Comparison of ENCODE assay signal across 9 cellular contexts in genomic region chr20:17995967-17996819, GRCh38. TPM values are rescaled to one million over a fixed set of nuclear protein-coding genes. Genes with fewer than 3 reads are reported as not detected.
A peak's percentile ranks its signal among the peaks of the same experiment; 100 is the strongest.
DNase-seq lines count a peak whose midpoint lies in the region; ATAC-seq and TF ChIP-seq lines count a peak whose summit lies in the region.
"Had no signal": no experiment of that assay in that cellular context is flagged by ENCODE, and none has a peak within 500 bp of the region (broad histone marks: within the 10 kb centered on the region; RNA-seq: fewer than 3 reads in every experiment).

No MANE protein-coding gene starts in this region.

- no peaks in the 10 kb centered on the region for H3K9me3 Mint-ChIP-seq in activated naive CD8-positive, alpha-beta T cell treated with anti-CD3 and anti-CD28 coated beads, Interleukin-2, amount 10 ng/mL, durations not matched to agents 7 days and 5 days

- H3K9ac ChIP-seq in OCI-LY3 (ENCODE audit: low read length) = peak overlapping the region; percentile 18; the same call in 1 of the 2 replicates

- no peaks in the 10 kb centered on the region for H3K79me2 ChIP-seq in OCI-LY3 (ENCODE audit: low read length)

- H3K27me3 ChIP-seq in OCI-LY3 (ENCODE audit: low read depth, low read length) = peaks cover 27% of the 10 kb centered on the region

- H3K4me1 ChIP-seq in OCI-LY3 (ENCODE audit: low read length) = peaks cover 49% of the 10 kb centered on the region

- no peaks in the 10 kb centered on the region for H3K9me3 ChIP-seq in OCI-LY3 (ENCODE audit: insufficient read depth, low read length)

- peaks cover 25% of the 10 kb centered on the region for H3K4me1 Mint-ChIP-seq in activated naive CD8-positive, alpha-beta T cell treated with anti-CD3 and anti-CD28 coated beads, Interleukin-2, amount 10 ng/mL, durations not matched to agents 7 days and 5 days

- peaks cover 8% of the 10 kb centered on the region; the same call in 1 of the 2 replicates for H4K20me1 ChIP-seq in OCI-LY3 (ENCODE audit: insufficient read depth, low read length)

- H3K27me3 Mint-ChIP-seq in activated naive CD8-positive, alpha-beta T cell treated with anti-CD3 and anti-CD28 coated beads, Interleukin-2, amount 10 ng/mL, durations not matched to agents 7 days and 5 days = peaks cover 6% of the 10 kb centered on the region

- ATAC-seq in activated naive CD8-positive, alpha-beta T cell treated with anti-CD3 and anti-CD28 coated beads, Interleukin-2, amount 10 ng/mL, durations not matched to agents 7 days and 5 days (ENCODE audit: low read depth) = peak; percentile 51
- ATAC-seq in left ventricle myocardium superior = peak; percentile 71
- peak; percentile 83 for ATAC-seq in sciatic nerve
- ATAC-seq in GM19351 (IDR thresholded peaks at IDR 0.05; ENCODE audit: unreplicated experiment) = no peak

- no peak overlapping the region for H3K4me3 Mint-ChIP-seq in activated naive CD8-positive, alpha-beta T cell treated with anti-CD3 and anti-CD28 coated beads, Interleukin-2, amount 10 ng/mL, durations not matched to agents 7 days and 5 days

- intact Hi-C loops in left ventricle myocardium superior (cut with micrococcal nuclease) = loop anchor here (10.0 kb wide), 1 partner anchor 491 kb away; no protein-coding TSS in a partner anchor
- intact Hi-C loops in sciatic nerve (cut with DNase I) = no loop called here

- H3K4me2 ChIP-seq in OCI-LY3 (ENCODE audit: low read length) = peak overlapping the region; percentile 69

- POLR2A ChIA-PET in activated naive CD8-positive, alpha-beta T cell treated with anti-CD3 and anti-CD28 coated beads, Interleukin-2, amount 10 ng/mL, durations not matched to agents 7 days and 5 days (lab: Charles Lee) = interaction anchor here (0.6 to 1.7 kb wide), 4 partner anchors 28 to 385 kb away, joined by 3 to 6 read pairs (median 4); no protein-coding TSS in a partner anchor

- H3K4me3 ChIP-seq in OCI-LY3 (ENCODE audit: low read length) = peak overlapping the region; percentile 44

- no peak overlapping the region for H3K27ac ChIP-seq in OCI-LY3 (ENCODE audit: low read length)
- H3K27ac ChIP-seq: epithelial cell of prostate had no signal

- no peak overlapping the region for H3K27ac Mint-ChIP-seq in activated naive CD8-positive, alpha-beta T cell treated with anti-CD3 and anti-CD28 coated beads, Interleukin-2, amount 10 ng/mL, durations not matched to agents 7 days and 5 days

- peak overlapping the region; percentile 57 for H2AFZ ChIP-seq in OCI-LY3 (ENCODE audit: low read depth, low read length)

- peak; percentile 98 for TF ChIP-seq CTCF in OCI-LY3 (IDR thresholded peaks at IDR 0.05; ENCODE audit: low read depth, low read length)

- peak; percentile 23 for DNase-seq in activated CD4-positive, CD25-positive, alpha-beta regulatory T cell treated with anti-CD3 and anti-CD28 coated beads, Interleukin-2, amount 50 U/mL, for 16 hours (ENCODE audit: low read depth, low spot score)
- DNase-seq in activated CD4-positive, CD25-positive, alpha-beta regulatory T cell (lab: John Stamatoyannopoulos, UW) = no peak
- DNase-seq in HS-5 (ENCODE audit: low read depth) (peak; percentile 42), left ventricle myocardium superior (no peak), sciatic nerve (ENCODE audit: low spot score) (no peak)
- DNase-seq in activated naive CD8-positive, alpha-beta T cell treated with anti-CD3 and anti-CD28 coated beads, Interleukin-2, amount 10 ng/mL, durations not matched to agents 7 days and 5 days = no peak

- H3K36me3 ChIP-seq in OCI-LY3 (replicated peaks; ENCODE audit: low read depth, low read length) = peaks cover 2% of the 10 kb centered on the region

- H3K36me3 Mint-ChIP-seq in activated naive CD8-positive, alpha-beta T cell treated with anti-CD3 and anti-CD28 coated beads, Interleukin-2, amount 10 ng/mL, durations not matched to agents 7 days and 5 days = peaks cover 1% of the 10 kb centered on the region

RNA-seq across cellular contexts. Expression of gene MGME1, which starts 27.4 kb away (rescaled TPM):
- 10 to 100 TPM; 32.2 to 37.5 TPM for total RNA-seq in activated naive CD8-positive, alpha-beta T cell treated with anti-CD3 and anti-CD28 coated beads, Interleukin-2, amount 10 ng/mL, durations not matched to agents 7 days and 5 days
- 13.9 TPM for total RNA-seq in left ventricle myocardium superior
- total RNA-seq in sciatic nerve = 8.7 TPM

RNA-seq across cellular contexts. Expression of gene SNX5, which starts 27.6 kb away (rescaled TPM):
- 100 to 1,000 TPM; 127 to 131 TPM for total RNA-seq in activated naive CD8-positive, alpha-beta T cell treated with anti-CD3 and anti-CD28 coated beads, Interleukin-2, amount 10 ng/mL, durations not matched to agents 7 days and 5 days
- total RNA-seq in left ventricle myocardium superior (40.4 TPM), sciatic nerve (85.3 TPM)

Comparison
In these comparisons a context has a peak if more than half of its experiments do, and no peak if none do; other contexts are left out.
1. DNase-seq: peak in activated CD4-positive, CD25-positive, alpha-beta regulatory T cell treated with anti-CD3 and anti-CD28 coated beads, Interleukin-2, amount 50 U/mL, for 16 hours (single experiment) and HS-5 (single experiment); none in activated CD4-positive, CD25-positive, alpha-beta regulatory T cell (0 of 4), activated naive CD8-positive, alpha-beta T cell treated with anti-CD3 and anti-CD28 coated beads, Interleukin-2, amount 10 ng/mL, durations not matched to agents 7 days and 5 days (single experiment), left ventricle myocardium superior (single experiment) and sciatic nerve (single experiment).